ENCODE assay signal across 1 cellular context in the genomic region with DNA sequence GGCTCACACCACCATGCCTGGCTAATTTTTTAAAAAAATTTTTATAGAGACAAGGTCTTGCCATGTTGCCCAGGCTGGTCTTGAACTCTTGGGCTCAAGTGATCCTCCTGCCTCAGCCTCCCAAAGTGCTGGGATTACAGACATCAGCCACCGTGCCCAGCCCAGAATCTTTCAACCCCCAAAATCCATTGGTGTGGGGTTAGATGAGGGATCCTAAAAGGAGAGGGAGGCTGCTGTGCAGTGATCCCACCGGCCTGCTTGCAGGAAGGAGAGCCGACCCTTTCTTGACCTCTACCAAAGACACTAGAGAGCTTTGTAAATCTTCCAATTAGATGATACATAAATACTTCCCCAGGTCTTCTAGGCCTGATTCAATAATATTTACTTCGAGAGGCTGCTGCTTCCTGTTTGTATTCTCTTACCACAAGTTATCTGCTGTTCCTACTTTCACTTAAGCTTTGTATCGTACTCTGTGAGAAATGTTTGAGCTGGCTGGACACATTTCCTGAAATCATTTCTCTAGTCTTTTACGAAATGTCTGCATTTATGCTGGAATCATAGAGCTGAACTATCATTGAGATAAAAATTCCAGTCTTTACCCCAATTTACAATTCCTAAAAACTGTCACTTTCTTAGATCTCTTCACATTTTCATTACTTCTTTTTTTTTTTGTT.
TF ChIP-seq lines count a peak whose summit lies in the region.

No MANE protein-coding gene starts in this region.

TF ChIP-seq in K562, 482 proteins besides CTCF, POLR2A, EP300 and RAD21 (continued from another document and continues in another):
- TF ChIP-seq, protein P1, sequence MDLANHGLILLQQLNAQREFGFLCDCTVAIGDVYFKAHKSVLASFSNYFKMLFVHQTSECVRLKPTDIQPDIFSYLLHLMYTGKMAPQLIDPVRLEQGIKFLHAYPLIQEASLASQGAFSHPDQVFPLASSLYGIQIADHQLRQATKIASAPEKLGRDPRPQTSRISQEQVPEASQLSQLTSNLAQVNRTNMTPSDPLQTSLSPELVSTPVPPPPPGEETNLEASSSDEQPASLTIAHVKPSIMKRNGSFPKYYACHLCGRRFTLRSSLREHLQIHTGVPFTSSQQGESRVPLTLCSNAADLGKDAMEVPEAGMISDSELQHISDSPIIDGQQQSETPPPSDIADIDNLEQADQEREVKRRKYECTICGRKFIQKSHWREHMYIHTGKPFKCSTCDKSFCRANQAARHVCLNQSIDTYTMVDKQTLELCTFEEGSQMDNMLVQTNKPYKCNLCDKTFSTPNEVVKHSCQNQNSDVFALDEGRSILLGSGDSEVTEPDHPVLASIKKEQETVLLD (IDR thresholded peaks at IDR 0.05): no peak
- TF ChIP-seq, protein P2, sequence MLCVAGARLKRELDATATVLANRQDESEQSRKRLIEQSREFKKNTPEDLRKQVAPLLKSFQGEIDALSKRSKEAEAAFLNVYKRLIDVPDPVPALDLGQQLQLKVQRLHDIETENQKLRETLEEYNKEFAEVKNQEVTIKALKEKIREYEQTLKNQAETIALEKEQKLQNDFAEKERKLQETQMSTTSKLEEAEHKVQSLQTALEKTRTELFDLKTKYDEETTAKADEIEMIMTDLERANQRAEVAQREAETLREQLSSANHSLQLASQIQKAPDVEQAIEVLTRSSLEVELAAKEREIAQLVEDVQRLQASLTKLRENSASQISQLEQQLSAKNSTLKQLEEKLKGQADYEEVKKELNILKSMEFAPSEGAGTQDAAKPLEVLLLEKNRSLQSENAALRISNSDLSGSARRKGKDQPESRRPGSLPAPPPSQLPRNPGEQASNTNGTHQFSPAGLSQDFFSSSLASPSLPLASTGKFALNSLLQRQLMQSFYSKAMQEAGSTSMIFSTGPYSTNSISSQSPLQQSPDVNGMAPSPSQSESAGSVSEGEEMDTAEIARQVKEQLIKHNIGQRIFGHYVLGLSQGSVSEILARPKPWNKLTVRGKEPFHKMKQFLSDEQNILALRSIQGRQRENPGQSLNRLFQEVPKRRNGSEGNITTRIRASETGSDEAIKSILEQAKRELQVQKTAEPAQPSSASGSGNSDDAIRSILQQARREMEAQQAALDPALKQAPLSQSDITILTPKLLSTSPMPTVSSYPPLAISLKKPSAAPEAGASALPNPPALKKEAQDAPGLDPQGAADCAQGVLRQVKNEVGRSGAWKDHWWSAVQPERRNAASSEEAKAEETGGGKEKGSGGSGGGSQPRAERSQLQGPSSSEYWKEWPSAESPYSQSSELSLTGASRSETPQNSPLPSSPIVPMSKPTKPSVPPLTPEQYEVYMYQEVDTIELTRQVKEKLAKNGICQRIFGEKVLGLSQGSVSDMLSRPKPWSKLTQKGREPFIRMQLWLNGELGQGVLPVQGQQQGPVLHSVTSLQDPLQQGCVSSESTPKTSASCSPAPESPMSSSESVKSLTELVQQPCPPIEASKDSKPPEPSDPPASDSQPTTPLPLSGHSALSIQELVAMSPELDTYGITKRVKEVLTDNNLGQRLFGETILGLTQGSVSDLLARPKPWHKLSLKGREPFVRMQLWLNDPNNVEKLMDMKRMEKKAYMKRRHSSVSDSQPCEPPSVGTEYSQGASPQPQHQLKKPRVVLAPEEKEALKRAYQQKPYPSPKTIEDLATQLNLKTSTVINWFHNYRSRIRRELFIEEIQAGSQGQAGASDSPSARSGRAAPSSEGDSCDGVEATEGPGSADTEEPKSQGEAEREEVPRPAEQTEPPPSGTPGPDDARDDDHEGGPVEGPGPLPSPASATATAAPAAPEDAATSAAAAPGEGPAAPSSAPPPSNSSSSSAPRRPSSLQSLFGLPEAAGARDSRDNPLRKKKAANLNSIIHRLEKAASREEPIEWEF (CRISPR knock-in tag; IDR thresholded peaks at IDR 0.05): 0 out of 2 replicates have a peak, but pooled peaks have one; percentile 29
- no peak for TF ChIP-seq GABPB2 (CRISPR knock-in tag; conservative IDR thresholded peaks at IDR 0.05)
- no peak for TF ChIP-seq ZNF444 (CRISPR knock-in tag; IDR thresholded peaks at IDR 0.05)
- no peak for TF ChIP-seq TOE1 (IDR thresholded peaks at IDR 0.05; ENCODE audit: borderline replicate concordance)
- no peak for TF ChIP-seq TOE1 (CRISPR knock-in tag; IDR thresholded peaks at IDR 0.05; ENCODE audit: borderline replicate concordance, low read depth)
- TF ChIP-seq ZNF384 (IDR thresholded peaks at IDR 0.05; ENCODE audit: low read depth, low read length): no peak
- TF ChIP-seq, protein P3, sequence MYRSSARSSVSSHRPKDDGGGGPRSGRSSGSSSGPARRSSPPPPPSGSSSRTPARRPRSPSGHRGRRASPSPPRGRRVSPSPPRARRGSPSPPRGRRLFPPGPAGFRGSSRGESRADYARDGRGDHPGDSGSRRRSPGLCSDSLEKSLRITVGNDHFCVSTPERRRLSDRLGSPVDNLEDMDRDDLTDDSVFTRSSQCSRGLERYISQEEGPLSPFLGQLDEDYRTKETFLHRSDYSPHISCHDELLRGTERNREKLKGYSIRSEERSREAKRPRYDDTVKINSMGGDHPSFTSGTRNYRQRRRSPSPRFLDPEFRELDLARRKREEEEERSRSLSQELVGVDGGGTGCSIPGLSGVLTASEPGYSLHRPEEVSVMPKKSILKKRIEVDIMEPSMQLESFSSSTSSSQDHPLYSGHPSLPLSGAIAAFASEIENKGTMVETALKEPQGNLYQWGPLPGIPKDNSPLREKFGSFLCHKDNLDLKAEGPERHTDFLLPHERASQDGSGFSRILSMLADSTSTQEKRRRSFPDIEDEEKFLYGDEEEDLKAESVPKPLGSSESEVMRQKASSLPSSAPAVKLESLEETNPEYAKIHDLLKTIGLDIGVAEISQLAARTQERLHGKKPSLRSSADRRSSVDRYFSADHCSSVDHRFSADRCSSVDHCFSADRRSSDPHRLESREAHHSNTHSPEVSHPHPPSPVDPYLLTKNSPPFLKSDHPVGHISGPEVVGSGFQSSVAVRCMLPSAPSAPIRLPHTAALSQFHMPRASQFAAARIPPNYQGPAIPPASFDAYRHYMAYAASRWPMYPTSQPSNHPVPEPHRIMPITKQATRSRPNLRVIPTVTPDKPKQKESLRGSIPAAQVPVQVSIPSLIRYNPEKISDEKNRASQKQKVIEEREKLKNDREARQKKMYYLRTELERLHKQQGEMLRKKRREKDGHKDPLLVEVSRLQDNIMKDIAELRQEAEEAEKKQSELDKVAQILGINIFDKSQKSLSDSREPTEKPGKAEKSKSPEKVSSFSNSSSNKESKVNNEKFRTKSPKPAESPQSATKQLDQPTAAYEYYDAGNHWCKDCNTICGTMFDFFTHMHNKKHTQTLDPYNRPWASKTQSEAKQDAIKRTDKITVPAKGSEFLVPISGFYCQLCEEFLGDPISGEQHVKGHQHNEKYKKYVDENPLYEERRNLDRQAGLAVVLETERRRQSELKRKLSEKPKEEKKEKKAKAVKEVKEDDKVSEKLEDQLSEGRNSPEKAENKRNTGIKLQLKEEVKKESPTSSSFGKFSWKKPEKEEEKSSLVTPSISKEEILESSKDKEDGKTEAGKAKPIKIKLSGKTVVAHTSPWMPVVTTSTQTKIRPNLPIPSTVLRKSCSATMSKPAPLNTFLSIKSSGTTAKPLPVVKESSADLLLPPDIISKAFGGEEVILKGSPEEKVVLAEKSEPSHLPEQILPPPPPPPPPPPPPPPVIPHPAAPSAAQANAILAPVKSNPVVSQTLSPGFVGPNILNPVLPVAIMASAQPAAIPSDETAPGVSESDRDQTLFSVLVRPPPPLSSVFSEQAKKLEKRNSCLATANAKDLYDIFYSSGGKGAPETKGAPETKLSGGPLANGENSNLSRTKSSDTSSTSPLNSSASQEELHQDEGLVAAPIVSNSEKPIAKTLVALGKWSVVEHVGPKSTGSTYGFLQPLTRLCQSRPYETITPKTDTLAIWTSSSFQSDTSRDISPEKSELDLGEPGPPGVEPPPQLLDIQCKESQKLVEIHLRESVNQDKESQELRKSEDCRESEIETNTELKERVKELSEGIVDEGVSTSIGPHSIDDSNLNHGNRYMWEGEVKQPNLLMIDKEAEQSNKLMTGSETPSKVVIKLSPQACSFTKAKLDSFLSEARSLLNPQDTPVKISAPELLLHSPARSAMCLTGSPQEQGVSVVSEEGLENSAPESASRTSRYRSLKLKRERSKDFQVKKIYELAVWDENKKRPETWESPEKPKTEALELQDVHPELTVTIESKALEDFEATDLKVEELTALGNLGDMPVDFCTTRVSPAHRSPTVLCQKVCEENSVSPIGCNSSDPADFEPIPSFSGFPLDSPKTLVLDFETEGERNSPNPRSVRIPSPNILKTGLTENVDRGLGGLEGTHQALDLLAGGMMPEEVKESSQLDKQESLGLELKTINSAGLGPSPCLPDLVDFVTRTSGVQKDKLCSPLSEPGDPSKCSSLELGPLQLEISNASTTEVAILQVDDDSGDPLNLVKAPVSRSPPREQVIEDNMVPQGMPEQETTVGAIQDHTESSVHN (IDR thresholded peaks at IDR 0.05; ENCODE audit: borderline replicate concordance in 1 of 2, low read depth in 1 of 2): peak in 1 of 2 experiments; percentile 54; a peak in 1 of 4 replicates
- TF ChIP-seq, protein P4, sequence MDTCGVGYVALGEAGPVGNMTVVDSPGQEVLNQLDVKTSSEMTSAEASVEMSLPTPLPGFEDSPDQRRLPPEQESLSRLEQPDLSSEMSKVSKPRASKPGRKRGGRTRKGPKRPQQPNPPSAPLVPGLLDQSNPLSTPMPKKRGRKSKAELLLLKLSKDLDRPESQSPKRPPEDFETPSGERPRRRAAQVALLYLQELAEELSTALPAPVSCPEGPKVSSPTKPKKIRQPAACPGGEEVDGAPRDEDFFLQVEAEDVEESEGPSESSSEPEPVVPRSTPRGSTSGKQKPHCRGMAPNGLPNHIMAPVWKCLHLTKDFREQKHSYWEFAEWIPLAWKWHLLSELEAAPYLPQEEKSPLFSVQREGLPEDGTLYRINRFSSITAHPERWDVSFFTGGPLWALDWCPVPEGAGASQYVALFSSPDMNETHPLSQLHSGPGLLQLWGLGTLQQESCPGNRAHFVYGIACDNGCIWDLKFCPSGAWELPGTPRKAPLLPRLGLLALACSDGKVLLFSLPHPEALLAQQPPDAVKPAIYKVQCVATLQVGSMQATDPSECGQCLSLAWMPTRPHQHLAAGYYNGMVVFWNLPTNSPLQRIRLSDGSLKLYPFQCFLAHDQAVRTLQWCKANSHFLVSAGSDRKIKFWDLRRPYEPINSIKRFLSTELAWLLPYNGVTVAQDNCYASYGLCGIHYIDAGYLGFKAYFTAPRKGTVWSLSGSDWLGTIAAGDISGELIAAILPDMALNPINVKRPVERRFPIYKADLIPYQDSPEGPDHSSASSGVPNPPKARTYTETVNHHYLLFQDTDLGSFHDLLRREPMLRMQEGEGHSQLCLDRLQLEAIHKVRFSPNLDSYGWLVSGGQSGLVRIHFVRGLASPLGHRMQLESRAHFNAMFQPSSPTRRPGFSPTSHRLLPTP (IDR thresholded peaks at IDR 0.05; ENCODE audit: borderline replicate concordance, extremely low read depth, insufficient read length): no peak
- TF ChIP-seq, protein P5, sequence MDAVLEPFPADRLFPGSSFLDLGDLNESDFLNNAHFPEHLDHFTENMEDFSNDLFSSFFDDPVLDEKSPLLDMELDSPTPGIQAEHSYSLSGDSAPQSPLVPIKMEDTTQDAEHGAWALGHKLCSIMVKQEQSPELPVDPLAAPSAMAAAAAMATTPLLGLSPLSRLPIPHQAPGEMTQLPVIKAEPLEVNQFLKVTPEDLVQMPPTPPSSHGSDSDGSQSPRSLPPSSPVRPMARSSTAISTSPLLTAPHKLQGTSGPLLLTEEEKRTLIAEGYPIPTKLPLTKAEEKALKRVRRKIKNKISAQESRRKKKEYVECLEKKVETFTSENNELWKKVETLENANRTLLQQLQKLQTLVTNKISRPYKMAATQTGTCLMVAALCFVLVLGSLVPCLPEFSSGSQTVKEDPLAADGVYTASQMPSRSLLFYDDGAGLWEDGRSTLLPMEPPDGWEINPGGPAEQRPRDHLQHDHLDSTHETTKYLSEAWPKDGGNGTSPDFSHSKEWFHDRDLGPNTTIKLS (IDR thresholded peaks at IDR 0.05; ENCODE audit: borderline replicate concordance, low read depth): no peak
- TF ChIP-seq, protein P6, sequence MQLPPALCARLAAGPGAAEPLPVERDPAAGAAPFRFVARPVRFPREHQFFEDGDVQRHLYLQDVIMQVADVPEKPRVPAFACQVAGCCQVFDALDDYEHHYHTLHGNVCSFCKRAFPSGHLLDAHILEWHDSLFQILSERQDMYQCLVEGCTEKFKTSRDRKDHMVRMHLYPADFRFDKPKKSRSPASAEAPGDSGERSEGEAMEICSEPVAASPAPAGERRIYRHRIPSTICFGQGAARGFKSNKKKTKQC (CRISPR knock-in tag; IDR thresholded peaks at IDR 0.05): no peak
- TF ChIP-seq, protein P7, sequence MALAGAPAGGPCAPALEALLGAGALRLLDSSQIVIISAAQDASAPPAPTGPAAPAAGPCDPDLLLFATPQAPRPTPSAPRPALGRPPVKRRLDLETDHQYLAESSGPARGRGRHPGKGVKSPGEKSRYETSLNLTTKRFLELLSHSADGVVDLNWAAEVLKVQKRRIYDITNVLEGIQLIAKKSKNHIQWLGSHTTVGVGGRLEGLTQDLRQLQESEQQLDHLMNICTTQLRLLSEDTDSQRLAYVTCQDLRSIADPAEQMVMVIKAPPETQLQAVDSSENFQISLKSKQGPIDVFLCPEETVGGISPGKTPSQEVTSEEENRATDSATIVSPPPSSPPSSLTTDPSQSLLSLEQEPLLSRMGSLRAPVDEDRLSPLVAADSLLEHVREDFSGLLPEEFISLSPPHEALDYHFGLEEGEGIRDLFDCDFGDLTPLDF (CRISPR knock-in tag; IDR thresholded peaks at IDR 0.05): no peak
- TF ChIP-seq DIDO1 (tag; IDR thresholded peaks at IDR 0.05; ENCODE audit: low read depth): no peak
- no peak for TF ChIP-seq ARID1B (IDR thresholded peaks at IDR 0.05)
- TF ChIP-seq NFRKB (IDR thresholded peaks at IDR 0.05; ENCODE audit: low read depth): no peak
- peak; percentile 55 for TF ChIP-seq GABPA (tag; conservative IDR thresholded peaks at IDR 0.05; ENCODE audit: low read depth)
- no peak for TF ChIP-seq MAFF (IDR thresholded peaks at IDR 0.05; ENCODE audit: low read length)
- TF ChIP-seq, protein P8, sequence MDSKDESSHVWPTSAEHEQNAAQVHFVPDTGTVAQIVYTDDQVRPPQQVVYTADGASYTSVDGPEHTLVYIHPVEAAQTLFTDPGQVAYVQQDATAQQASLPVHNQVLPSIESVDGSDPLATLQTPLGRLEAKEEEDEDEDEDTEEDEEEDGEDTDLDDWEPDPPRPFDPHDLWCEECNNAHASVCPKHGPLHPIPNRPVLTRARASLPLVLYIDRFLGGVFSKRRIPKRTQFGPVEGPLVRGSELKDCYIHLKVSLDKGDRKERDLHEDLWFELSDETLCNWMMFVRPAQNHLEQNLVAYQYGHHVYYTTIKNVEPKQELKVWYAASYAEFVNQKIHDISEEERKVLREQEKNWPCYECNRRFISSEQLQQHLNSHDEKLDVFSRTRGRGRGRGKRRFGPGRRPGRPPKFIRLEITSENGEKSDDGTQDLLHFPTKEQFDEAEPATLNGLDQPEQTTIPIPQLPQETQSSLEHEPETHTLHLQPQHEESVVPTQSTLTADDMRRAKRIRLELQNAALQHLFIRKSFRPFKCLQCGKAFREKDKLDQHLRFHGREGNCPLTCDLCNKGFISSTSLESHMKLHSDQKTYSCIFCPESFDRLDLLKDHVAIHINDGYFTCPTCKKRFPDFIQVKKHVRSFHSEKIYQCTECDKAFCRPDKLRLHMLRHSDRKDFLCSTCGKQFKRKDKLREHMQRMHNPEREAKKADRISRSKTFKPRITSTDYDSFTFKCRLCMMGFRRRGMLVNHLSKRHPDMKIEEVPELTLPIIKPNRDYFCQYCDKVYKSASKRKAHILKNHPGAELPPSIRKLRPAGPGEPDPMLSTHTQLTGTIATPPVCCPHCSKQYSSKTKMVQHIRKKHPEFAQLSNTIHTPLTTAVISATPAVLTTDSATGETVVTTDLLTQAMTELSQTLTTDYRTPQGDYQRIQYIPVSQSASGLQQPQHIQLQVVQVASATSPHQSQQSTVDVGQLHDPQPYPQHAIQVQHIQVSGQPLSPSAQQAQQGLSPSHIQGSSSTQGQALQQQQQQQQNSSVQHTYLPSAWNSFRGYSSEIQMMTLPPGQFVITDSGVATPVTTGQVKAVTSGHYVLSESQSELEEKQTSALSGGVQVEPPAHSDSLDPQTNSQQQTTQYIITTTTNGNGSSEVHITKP (IDR thresholded peaks at IDR 0.05; ENCODE audit: partially characterized antibody): peak; percentile 29
